ENCODE assay signal across 3 cellular contexts in the genomic region with DNA sequence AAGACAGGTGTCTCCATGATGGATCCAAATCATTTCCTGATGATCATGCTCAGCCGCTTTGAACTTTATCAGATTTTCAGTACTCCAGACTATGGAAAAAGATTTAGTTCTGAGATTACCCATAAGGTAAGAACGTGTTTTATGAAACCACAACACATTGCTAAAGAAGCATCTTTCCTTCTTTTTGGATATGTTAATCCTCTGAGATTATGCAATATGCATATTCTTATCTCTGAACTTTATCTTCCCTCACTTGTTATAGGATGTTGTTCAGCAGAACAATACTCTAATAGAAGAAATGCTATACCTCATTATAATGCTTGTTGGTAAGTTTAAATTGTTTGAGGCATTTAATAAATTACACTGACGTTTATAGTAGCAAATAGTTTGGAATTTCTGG.
TF ChIP-seq lines count a peak whose summit lies in the region.

No MANE protein-coding gene starts in this region.

TF ChIP-seq in HepG2, 621 proteins besides CTCF, POLR2A, EP300 and RAD21 (continued from another document):
- TF ChIP-seq ZNF564 (CRISPR knock-in tag; IDR thresholded peaks at IDR 0.05): no peak

TF ChIP-seq in K562, 482 proteins besides CTCF, POLR2A, EP300 and RAD21 (continues in another document):
- no peak for TF ChIP-seq CHD7 (IDR thresholded peaks at IDR 0.05; ENCODE audit: low read depth, low read length)
- no peak for TF ChIP-seq ZNF561 (CRISPR knock-in tag; conservative IDR thresholded peaks at IDR 0.05)
- TF ChIP-seq ZNF134 (CRISPR knock-in tag; conservative IDR thresholded peaks at IDR 0.05): no peak
- no peak for TF ChIP-seq ZKSCAN1 (IDR thresholded peaks at IDR 0.05; ENCODE audit: low read depth, low read length)
- no peak for TF ChIP-seq ZBTB17 (CRISPR knock-in tag; IDR thresholded peaks at IDR 0.05)
- no peak for TF ChIP-seq FOXK2 (conservative IDR thresholded peaks at IDR 0.05 in 1 of 2, IDR thresholded peaks at IDR 0.05 in 1 of 2; ENCODE audit: low read depth in 2 of 2)
- TF ChIP-seq ARNT (IDR thresholded peaks at IDR 0.05): no peak
- no peak for TF ChIP-seq BRF1 (IDR thresholded peaks at IDR 0.05; ENCODE audit: borderline replicate concordance, extremely low read depth, insufficient read length)
- TF ChIP-seq CEBPG (CRISPR knock-in tag; IDR thresholded peaks at IDR 0.05): no peak
- TF ChIP-seq CEBPG (tag; conservative IDR thresholded peaks at IDR 0.05 in 1 of 2, IDR thresholded peaks at IDR 0.05 in 1 of 2): peak; percentile 40 to 42; a peak in 1 of 4 replicates

TF ChIP-seq in WTC11, 78 proteins besides CTCF, POLR2A, EP300 and RAD21 (continued from another document):
- no peak for TF ChIP-seq ZNF138 (CRISPR knock-in tag; conservative IDR thresholded peaks at IDR 0.05)
- TF ChIP-seq IRF2 (CRISPR knock-in tag; IDR thresholded peaks at IDR 0.05; ENCODE audit: borderline replicate concordance, low read depth): no peak
- TF ChIP-seq E2F1 (CRISPR knock-in tag; IDR thresholded peaks at IDR 0.05): no peak
- no peak for TF ChIP-seq OVOL2 (CRISPR knock-in tag; IDR thresholded peaks at IDR 0.05; ENCODE audit: borderline replicate concordance)
- TF ChIP-seq CREM (CRISPR knock-in tag; IDR thresholded peaks at IDR 0.05): no peak
- TF ChIP-seq AFF4 (CRISPR knock-in tag; IDR thresholded peaks at IDR 0.05; ENCODE audit: borderline replicate concordance): no peak
- no peak for TF ChIP-seq ZNF396 (CRISPR knock-in tag; IDR thresholded peaks at IDR 0.05; ENCODE audit: borderline replicate concordance)
- no peak for TF ChIP-seq JUN (CRISPR knock-in tag; IDR thresholded peaks at IDR 0.05)
- TF ChIP-seq PREB (CRISPR knock-in tag; IDR thresholded peaks at IDR 0.05; ENCODE audit: borderline replicate concordance): no peak
